In genomic region chr2:133498615-133499585, GRCh38 we compare ENCODE assay signal across 12 cellular contexts.
DNase-seq lines count a peak whose midpoint lies in the region; ATAC-seq and TF ChIP-seq lines count a peak whose summit lies in the region.
"Had no signal": no experiment of that assay in that cellular context is flagged by ENCODE, and none has a peak within 500 bp of the region (broad histone marks: within the 10 kb centered on the region; RNA-seq: fewer than 3 reads in every experiment).

No MANE protein-coding gene starts in this region.

- no peak overlapping the region for H3K4me2 ChIP-seq in Karpas-422 (ENCODE audit: low read depth, low read length, poor library complexity, severe bottlenecking)

- no peaks in the 10 kb centered on the region for H4K20me1 ChIP-seq in Karpas-422 (ENCODE audit: insufficient read depth, low read depth, low read length)

- DNase-seq in GM13977 (ENCODE audit: low spot score), result peak; percentile 19
- peak; percentile 12 for DNase-seq in RPMI8226
- no peak for DNase-seq in Karpas-422
- no peak for DNase-seq in NCI-H2171 treated with DMSO at 0.1 percent for 48 hours (lab: John Stamatoyannopoulos, UW)
- DNase-seq in activated CD4-positive, alpha-beta T cell treated with anti-CD3 and anti-CD28 coated beads for 1 hour, result no peak
- no peak for DNase-seq in sciatic nerve (ENCODE audit: low spot score)
- DNase-seq: activated CD4-positive, CD25-positive, alpha-beta regulatory T cell treated with anti-CD3 and anti-CD28 coated beads, Interleukin-2, amount 50 U/mL, for 72 hours; activated naive CD4-positive, alpha-beta T cell treated with anti-CD3 and anti-CD28 coated beads, Interleukin-2, amount 50 U/mL, for 16 hours; hypothalamus; NCI-H2029 had no signal

- H3K4me1 ChIP-seq in Karpas-422 (ENCODE audit: low read length), result no peaks in the 10 kb centered on the region

- no peaks in the 10 kb centered on the region for H3K79me2 ChIP-seq in Karpas-422 (ENCODE audit: low read length)

- no peaks in the 10 kb centered on the region for H3K9me2 ChIP-seq in Karpas-422 (replicated peaks; ENCODE audit: insufficient read depth, low read length)

- no peaks in the 10 kb centered on the region for H3K9me3 ChIP-seq in Karpas-422 (ENCODE audit: low read length)

- no peak for TF ChIP-seq CTCF in GM13977 (IDR thresholded peaks at IDR 0.05; ENCODE audit: extremely low read depth, insufficient read depth, missing control alignments)

- no peak overlapping the region for H3K4me3 ChIP-seq in Karpas-422 (ENCODE audit: low read length)

- H3K36me3 ChIP-seq in Karpas-422 (ENCODE audit: insufficient read depth, low read length), result no peaks in the 10 kb centered on the region

- H3K27ac ChIP-seq in Karpas-422 (ENCODE audit: low read length), result no peak overlapping the region

- in situ Hi-C loops in GM13977 (cut with MboI; ENCODE audit: low pct_unique_long_range_greater_than_20kb, low sequenced_read_pairs, unreplicated experiment), result no loop called here

- H3K9ac ChIP-seq in Karpas-422 (ENCODE audit: low read length), result no peak overlapping the region

- intact Hi-C loops in sciatic nerve (cut with DNase I), result no loop called here

- H2AFZ ChIP-seq in Karpas-422 (ENCODE audit: low read length), result no peak overlapping the region

- ATAC-seq in GM21367 (IDR thresholded peaks at IDR 0.05; ENCODE audit: unreplicated experiment) (peak; percentile 60), HG03039 (IDR thresholded peaks at IDR 0.05; ENCODE audit: unreplicated experiment) (peak; percentile 56), sciatic nerve (no peak)

- H3K27me3 ChIP-seq in Karpas-422 (ENCODE audit: low read length), result no peaks in the 10 kb centered on the region

Comparison
In these comparisons a context has a peak if more than half of its experiments do, and no peak if none do; other contexts are left out.
1. DNase-seq: peak in GM13977 (single experiment) and RPMI8226 (single experiment); none in Karpas-422 (single experiment), NCI-H2171 treated with DMSO at 0.1 percent for 48 hours (single experiment), activated CD4-positive, alpha-beta T cell treated with anti-CD3 and anti-CD28 coated beads for 1 hour (single experiment) and sciatic nerve (single experiment).